In the genomic region with DNA sequence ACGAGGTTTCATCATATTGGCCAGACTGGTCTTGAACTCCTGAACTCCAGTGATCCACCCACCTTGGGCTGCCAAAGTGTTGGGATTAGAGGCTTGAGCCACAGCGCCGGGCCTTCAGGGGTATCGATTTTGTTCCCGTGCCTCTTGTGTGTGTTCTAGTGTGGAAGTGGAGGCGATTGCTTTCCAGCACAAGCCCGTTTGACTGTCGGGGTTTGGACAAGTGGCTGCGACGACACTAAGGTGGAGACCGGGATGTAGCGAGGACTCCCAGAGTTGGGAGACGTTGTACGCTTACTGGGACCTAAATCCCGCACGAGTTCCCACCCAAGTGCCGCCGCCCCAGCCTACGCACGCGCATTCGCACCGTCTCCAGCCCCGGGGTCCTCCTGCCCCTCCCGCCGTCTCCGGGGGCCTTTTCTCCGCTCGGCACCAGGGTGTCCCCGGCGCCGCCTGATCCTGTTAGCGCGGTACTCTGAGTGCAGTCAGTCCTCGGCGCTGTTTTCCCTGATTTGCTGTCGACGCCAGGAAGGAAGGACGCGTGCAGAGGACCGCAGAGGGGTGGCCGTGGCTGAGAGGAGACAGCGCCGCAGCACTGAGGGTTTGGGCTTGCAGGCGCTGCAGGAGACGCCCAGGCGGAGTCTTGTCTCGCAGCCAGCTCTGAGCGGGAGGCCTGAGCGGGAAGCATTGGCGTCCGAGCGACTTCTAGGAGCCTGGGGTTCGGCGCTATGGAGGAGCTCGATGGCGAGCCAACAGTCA, we compare ENCODE assay signal across 7 cellular contexts. TPM values are rescaled to one million over a fixed set of nuclear protein-coding genes. Genes with fewer than 3 reads are reported as not detected.
DNase-seq lines count a peak whose midpoint lies in the region; ATAC-seq and TF ChIP-seq lines count a peak whose summit lies in the region.

A gene with protein sequence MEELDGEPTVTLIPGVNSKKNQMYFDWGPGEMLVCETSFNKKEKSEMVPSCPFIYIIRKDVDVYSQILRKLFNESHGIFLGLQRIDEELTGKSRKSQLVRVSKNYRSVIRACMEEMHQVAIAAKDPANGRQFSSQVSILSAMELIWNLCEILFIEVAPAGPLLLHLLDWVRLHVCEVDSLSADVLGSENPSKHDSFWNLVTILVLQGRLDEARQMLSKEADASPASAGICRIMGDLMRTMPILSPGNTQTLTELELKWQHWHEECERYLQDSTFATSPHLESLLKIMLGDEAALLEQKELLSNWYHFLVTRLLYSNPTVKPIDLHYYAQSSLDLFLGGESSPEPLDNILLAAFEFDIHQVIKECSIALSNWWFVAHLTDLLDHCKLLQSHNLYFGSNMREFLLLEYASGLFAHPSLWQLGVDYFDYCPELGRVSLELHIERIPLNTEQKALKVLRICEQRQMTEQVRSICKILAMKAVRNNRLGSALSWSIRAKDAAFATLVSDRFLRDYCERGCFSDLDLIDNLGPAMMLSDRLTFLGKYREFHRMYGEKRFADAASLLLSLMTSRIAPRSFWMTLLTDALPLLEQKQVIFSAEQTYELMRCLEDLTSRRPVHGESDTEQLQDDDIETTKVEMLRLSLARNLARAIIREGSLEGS (plus strand): TSS at position 643 of the 756 bp plus-strand sequence. CDS start 83 bp downstream, at position 726.

- peak; percentile 58 for ATAC-seq in GM18517 (IDR thresholded peaks at IDR 0.05; ENCODE audit: unreplicated experiment)
- ATAC-seq in HG03097 (IDR thresholded peaks at IDR 0.05; ENCODE audit: low FRiP score, unreplicated experiment): peak; percentile 59

- DNase-seq in NCI-H2196 treated with DMSO at 0.1 percent for 48 hours (lab: John Stamatoyannopoulos, UW; ENCODE audit: unreplicated experiment) (peak; percentile 91), T47D (ENCODE audit: low read depth in 1 of 2, low spot score in 1 of 2) (peak; percentile 97 to 98)

- peak within 1 kb of the TSS; percentile 98 to 100 (median 99) for H3K9ac ChIP-seq in skeletal muscle tissue (ENCODE audit: low read depth in 1 of 3, low read length in 3 of 3)

- H3K27me3 ChIP-seq in skeletal muscle tissue (ENCODE audit: control insufficient read depth in 3 of 3, insufficient read depth in 3 of 3, low read length in 3 of 3): no peaks in the 10 kb centered on the region

- no peak for TF ChIP-seq CTCF in VCaP (conservative IDR thresholded peaks at IDR 0.05)

- H3K9me3 ChIP-seq in iPS-18c (ENCODE audit: control insufficient read depth, insufficient read depth, low read length) (no peaks in the 10 kb centered on the region), skeletal muscle tissue (ENCODE audit: control insufficient read depth in 3 of 3, low read length in 3 of 3) (no peaks in the 10 kb centered on the region)

- peaks cover 4 to 17% (median 14%) of the 10 kb centered on the region in 3 donors for H3K36me3 ChIP-seq in skeletal muscle tissue (ENCODE audit: control insufficient read depth in 3 of 3, insufficient read depth in 3 of 3, low read length in 3 of 3)

- H3K27ac ChIP-seq in VCaP: peak within 1 kb of the TSS; percentile 99
- H3K27ac ChIP-seq in skeletal muscle tissue (ENCODE audit: low read depth, low read length): peak within 1 kb of the TSS; percentile 89

- in situ Hi-C loops in T47D (cut with HindIII; ENCODE audit: low pct_unique_long_range_greater_than_20kb, low sequenced_read_pairs): no loop called here

- H3K4me3 ChIP-seq in iPS-18c (ENCODE audit: insufficient read depth, low read depth, low read length) (peak within 1 kb of the TSS; percentile 100), skeletal muscle tissue (ENCODE audit: low read length in 3 of 3) (peak within 1 kb of the TSS; percentile 97 to 100 (median 99))

- peaks cover 4 to 14% (median 7%) of the 10 kb centered on the region in 3 donors for H3K4me1 ChIP-seq in skeletal muscle tissue (ENCODE audit: control insufficient read depth in 3 of 3, insufficient read depth in 3 of 3, low read length in 3 of 3)

RNA-seq across cellular contexts. Expression of the gene that starts here (rescaled TPM):
- total RNA-seq in skeletal muscle tissue: 22.4 TPM

Comparison
In these comparisons a context has a peak if more than half of its experiments do, and no peak if none do; other contexts are left out.
1. Peak in every context shown above with its lines: DNase-seq, ATAC-seq, H3K4me3 ChIP-seq and H3K27ac ChIP-seq.